8 cellular contexts compared by ENCODE assay signal in genomic region chr1:151175910-151176309, GRCh38. TPM values are rescaled to one million over a fixed set of nuclear protein-coding genes. Genes with fewer than 3 reads are reported as not detected.
DNase-seq lines count a peak whose midpoint lies in the region; ATAC-seq, FAIRE-seq and TF ChIP-seq lines count a peak whose summit lies in the region.

Gene TMOD4 (minus strand): TSS chr1:151175981. CDS start chr1:151174875, 1,106 bp downstream.

- peak; percentile 80 for ATAC-seq in activated CD8-positive, alpha-beta T cell treated with anti-CD3 and anti-CD28 coated beads for 36 hours

- H3K36me3 Mint-ChIP-seq in activated CD8-positive, alpha-beta T cell treated with anti-CD3 and anti-CD28 coated beads for 36 hours (ENCODE audit: low read depth): peaks cover 21% of the 10 kb centered on the region
- H3K36me3 Mint-ChIP-seq in mesothelial cell of epicardium: peaks cover 33% of the 10 kb centered on the region

- no peak within 1 kb of the TSS for H3K4me3 Mint-ChIP-seq in activated CD8-positive, alpha-beta T cell treated with anti-CD3 and anti-CD28 coated beads for 36 hours
- no peak within 1 kb of the TSS for H3K4me3 Mint-ChIP-seq in mesothelial cell of epicardium

- no peaks in the 10 kb centered on the region for H3K27me3 Mint-ChIP-seq in activated CD8-positive, alpha-beta T cell treated with anti-CD3 and anti-CD28 coated beads for 36 hours
- H3K27me3 Mint-ChIP-seq in mesothelial cell of epicardium (ENCODE audit: low read depth): no peaks in the 10 kb centered on the region

- H3K4me3 ChIP-seq in AG04449 (ENCODE audit: low read depth, low read length) (no peak within 1 kb of the TSS), colonic mucosa (no peak within 1 kb of the TSS)

- no peak within 1 kb of the TSS for H3K9ac ChIP-seq in colonic mucosa (ENCODE audit: low read depth in 2 of 2, low read length in 2 of 2)

- H3K4me1 ChIP-seq in colonic mucosa: no peaks in the 10 kb centered on the region

- DNase-seq in AG04449 (ENCODE audit: low read depth, low spot score): no peak
- no peak for DNase-seq in GM19239 (ENCODE audit: insufficient read length, low spot score)
- no peak for DNase-seq in activated CD8-positive, alpha-beta T cell treated with anti-CD3 and anti-CD28 coated beads for 36 hours
- peak; percentile 38 for DNase-seq in iris pigment epithelial cell (ENCODE audit: low read depth)
- no peak for DNase-seq in T1000 (lab: John Stamatoyannopoulos, UW)
- no peak for DNase-seq in mesothelial cell of epicardium (ENCODE audit: low spot score in 2 of 2, unreplicated experiment in 2 of 2)
- no peak for DNase-seq in colonic mucosa
- no peak for DNase-seq in NCI-H345 treated with DMSO at 0.1 percent for 48 hours (lab: John Stamatoyannopoulos, UW; ENCODE audit: unreplicated experiment)

- peak within 1 kb of the TSS; percentile 70 for H3K27ac Mint-ChIP-seq in activated CD8-positive, alpha-beta T cell treated with anti-CD3 and anti-CD28 coated beads for 36 hours
- no peak within 1 kb of the TSS for H3K27ac Mint-ChIP-seq in mesothelial cell of epicardium

- POLR2A ChIA-PET in AG04449 (lab: Yijun Ruan, JAX): interaction anchor here (0.6 to 1.2 kb wide), 2 partner anchors 11 to 75 kb away, joined by 3 read pairs; partner anchors contain the start of gene LYSMD1
- POLR2A ChIA-PET in activated CD8-positive, alpha-beta T cell treated with anti-CD3 and anti-CD28 coated beads for 36 hours (lab: Charles Lee): interaction anchor here (0.9 kb wide), 1 partner anchor 12 kb away, joined by 3 read pairs; no protein-coding TSS in a partner anchor

- no peaks in the 10 kb centered on the region for H3K27me3 ChIP-seq in colonic mucosa

- peak; percentile 33 for FAIRE-seq in GM19239 (lab: Jason Lieb, UNC)

- H3K9me3 Mint-ChIP-seq in activated CD8-positive, alpha-beta T cell treated with anti-CD3 and anti-CD28 coated beads for 36 hours: no peaks in the 10 kb centered on the region
- H3K9me3 Mint-ChIP-seq in mesothelial cell of epicardium: no peaks in the 10 kb centered on the region

- no peaks in the 10 kb centered on the region for H3K36me3 ChIP-seq in colonic mucosa

- peak; percentile 38 for TF ChIP-seq CTCF in AG04449 (IDR thresholded peaks at IDR 0.05; ENCODE audit: insufficient read depth, low read length, missing control alignments)
- TF ChIP-seq CTCF in activated CD8-positive, alpha-beta T cell treated with anti-CD3 and anti-CD28 coated beads for 36 hours (IDR thresholded peaks at IDR 0.05): peak; percentile 63
- TF ChIP-seq CTCF in mesothelial cell of epicardium (IDR thresholded peaks at IDR 0.05; ENCODE audit: unreplicated experiment): no peak
- TF ChIP-seq CTCF in colonic mucosa (IDR thresholded peaks at IDR 0.05): no peak

- H3K9me3 ChIP-seq in colonic mucosa: no peaks in the 10 kb centered on the region

- no peak within 1 kb of the TSS for H3K27ac ChIP-seq in colonic mucosa

- no peaks in the 10 kb centered on the region for H3K4me1 Mint-ChIP-seq in activated CD8-positive, alpha-beta T cell treated with anti-CD3 and anti-CD28 coated beads for 36 hours (ENCODE audit: low read depth)
- no peaks in the 10 kb centered on the region for H3K4me1 Mint-ChIP-seq in mesothelial cell of epicardium

- CTCF ChIA-PET in AG04449 (lab: Yijun Ruan, JAX): interaction anchor here (0.6 to 5.0 kb wide), 9 partner anchors 8 to 151 kb away, joined by 3 to 30 read pairs (median 6); partner anchors contain the start of genes LYSMD1, SCNM1 and VPS72
- CTCF ChIA-PET in activated CD8-positive, alpha-beta T cell treated with anti-CD3 and anti-CD28 coated beads for 36 hours (lab: Charles Lee): interaction anchor here (0.9 to 2.3 kb wide), 6 partner anchors 13 to 77 kb away, joined by 3 to 8 read pairs (median 4); partner anchors contain the start of gene VPS72

- intact Hi-C loops in activated CD8-positive, alpha-beta T cell treated with anti-CD3 and anti-CD28 coated beads for 36 hours (cut with micrococcal nuclease): no loop called here
- intact Hi-C loops in colonic mucosa (cut with DNase I): no loop called here

RNA-seq across cellular contexts. Expression of gene TMOD4, which starts in this region (rescaled TPM):
- 1 to 10 TPM; 1.9 to 2.5 TPM for total RNA-seq in activated CD8-positive, alpha-beta T cell treated with anti-CD3 and anti-CD28 coated beads for 36 hours
- total RNA-seq in mesothelial cell of epicardium: 0.77 to 1.7 TPM (median 1.1 TPM) in 3 replicates
- total RNA-seq in colonic mucosa: under 1 TPM in 1 of 2 donors, not detected in 1; 0.67 TPM

Comparison
In these comparisons a context has a peak if more than half of its experiments do, and no peak if none do; other contexts are left out.
1. CTCF ChIP-seq: peak in AG04449 (single experiment) and activated CD8-positive, alpha-beta T cell treated with anti-CD3 and anti-CD28 coated beads for 36 hours (single experiment); none in mesothelial cell of epicardium (single experiment) and colonic mucosa (single experiment).